ENCODE assay signal across 8 cellular contexts in the genomic region with DNA sequence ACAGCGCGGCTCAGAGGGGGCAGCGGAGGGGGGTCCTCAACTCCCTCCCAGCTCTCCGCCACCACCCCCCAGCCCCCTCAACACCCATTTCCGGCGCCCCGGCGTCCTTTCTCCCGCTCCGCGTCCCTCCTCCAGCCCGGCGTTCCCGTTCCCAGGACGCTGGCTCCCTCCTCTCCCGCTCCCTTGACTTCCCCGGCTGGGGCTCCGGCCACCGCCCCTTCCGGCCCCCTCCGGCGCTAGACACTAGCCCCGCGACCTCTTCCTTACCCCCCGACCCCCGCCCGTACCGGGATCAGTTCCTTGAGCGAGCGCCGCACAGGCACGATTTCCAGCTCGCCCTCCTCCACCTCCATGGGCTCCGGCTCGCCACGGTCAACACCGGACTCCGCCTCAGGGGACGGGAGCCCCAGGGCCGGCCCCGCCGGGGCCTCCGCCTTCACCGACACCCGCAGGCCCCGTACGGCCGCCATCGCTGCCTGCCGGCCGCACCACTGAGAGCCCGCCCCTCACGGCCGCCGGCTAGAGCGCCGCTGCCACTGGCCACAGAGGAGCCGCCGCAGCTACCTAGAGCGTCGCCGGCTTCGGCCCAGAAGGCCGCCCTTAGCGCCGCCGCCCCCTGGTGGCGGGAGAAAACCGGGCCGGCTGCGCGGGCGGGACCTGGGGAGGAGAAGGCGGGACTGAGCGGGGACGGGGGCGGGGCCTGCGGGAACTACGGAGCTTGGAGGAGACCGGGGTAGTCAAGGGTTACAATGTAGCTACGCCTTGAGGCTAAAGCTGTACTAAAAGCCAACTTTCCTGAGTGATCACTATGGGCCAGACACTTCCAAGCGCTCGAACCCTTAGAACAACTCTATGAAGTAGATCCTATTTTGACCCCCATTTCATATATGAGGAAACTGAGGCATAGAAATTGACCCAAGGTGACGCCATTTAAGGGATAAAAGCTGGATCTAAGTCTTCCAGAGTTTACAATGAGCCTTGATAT. TPM values are rescaled to one million over a fixed set of nuclear protein-coding genes. Genes with fewer than 3 reads are reported as not detected.
DNase-seq lines count a peak whose midpoint lies in the region; ATAC-seq and FAIRE-seq lines count a peak whose summit lies in the region.

A gene with protein sequence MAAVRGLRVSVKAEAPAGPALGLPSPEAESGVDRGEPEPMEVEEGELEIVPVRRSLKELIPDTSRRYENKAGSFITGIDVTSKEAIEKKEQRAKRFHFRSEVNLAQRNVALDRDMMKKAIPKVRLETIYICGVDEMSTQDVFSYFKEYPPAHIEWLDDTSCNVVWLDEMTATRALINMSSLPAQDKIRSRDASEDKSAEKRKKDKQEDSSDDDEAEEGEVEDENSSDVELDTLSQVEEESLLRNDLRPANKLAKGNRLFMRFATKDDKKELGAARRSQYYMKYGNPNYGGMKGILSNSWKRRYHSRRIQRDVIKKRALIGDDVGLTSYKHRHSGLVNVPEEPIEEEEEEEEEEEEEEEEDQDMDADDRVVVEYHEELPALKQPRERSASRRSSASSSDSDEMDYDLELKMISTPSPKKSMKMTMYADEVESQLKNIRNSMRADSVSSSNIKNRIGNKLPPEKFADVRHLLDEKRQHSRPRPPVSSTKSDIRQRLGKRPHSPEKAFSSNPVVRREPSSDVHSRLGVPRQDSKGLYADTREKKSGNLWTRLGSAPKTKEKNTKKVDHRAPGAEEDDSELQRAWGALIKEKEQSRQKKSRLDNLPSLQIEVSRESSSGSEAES (minus strand): TSS at position 493 of the 985 bp plus-strand sequence. CDS start 23 bp downstream, at position 470.

- CTCF ChIA-PET in activated CD8-positive, alpha-beta memory T cell treated with anti-CD3 and anti-CD28 coated beads, Interleukin-2, amount 10 ng/mL, durations not matched to agents 7 days and 5 days (lab: Charles Lee) = interaction anchor here (0.6 to 6.5 kb wide), 45 partner anchors 9 to 227 kb away, joined by 3 to 100 read pairs (median 5); a partner anchor contains a TSS

- DNase-seq in D341Med (ENCODE audit: low spot score) = peak; percentile 92
- DNase-seq in HTR-8/SVneo (ENCODE audit: insufficient read length, low spot score) = peak; percentile 93
- DNase-seq in NOMO-1 treated with dmso at 0.1 percent for 144 hours (lab: John Stamatoyannopoulos, UW; ENCODE audit: unreplicated experiment) = peak; percentile 90
- peak; percentile 92 for DNase-seq in activated CD8-positive, alpha-beta memory T cell treated with anti-CD3 and anti-CD28 coated beads, Interleukin-2, amount 10 ng/mL, durations not matched to agents 7 days and 5 days
- peak; percentile 98 for DNase-seq in mesenteric fat pad (ENCODE audit: low spot score)
- DNase-seq in stimulated activated CD8-positive, alpha-beta memory T cell treated with anti-CD3 and anti-CD28 coated beads, Interleukin-15, amount 100 ng/mL, for 24 hours (ENCODE audit: low read depth) = peak; percentile 84

- H3K27me3 ChIP-seq in endocrine pancreas (ENCODE audit: control insufficient read depth, insufficient read depth, low read length) = no peaks in the 10 kb centered on the region

- H3K9me3 Mint-ChIP-seq in activated CD8-positive, alpha-beta memory T cell treated with anti-CD3 and anti-CD28 coated beads, Interleukin-2, amount 10 ng/mL, durations not matched to agents 7 days and 5 days (ENCODE audit: low read depth) = no peaks in the 10 kb centered on the region

- peak within 1 kb of the TSS; percentile 82 for H3K4me3 ChIP-seq in endocrine pancreas (ENCODE audit: control insufficient read depth, insufficient read depth, low read length)

- no peaks in the 10 kb centered on the region for H3K4me1 ChIP-seq in endocrine pancreas (ENCODE audit: control insufficient read depth, insufficient read depth, low read length)

- H3K27ac Mint-ChIP-seq in activated CD8-positive, alpha-beta memory T cell treated with anti-CD3 and anti-CD28 coated beads, Interleukin-2, amount 10 ng/mL, durations not matched to agents 7 days and 5 days = peak within 1 kb of the TSS; percentile 94

- peak; percentile 81 for FAIRE-seq in HTR-8/SVneo (lab: Jason Lieb, UNC)

- peak; percentile 95 for ATAC-seq in GM21367 (IDR thresholded peaks at IDR 0.05; ENCODE audit: unreplicated experiment)
- ATAC-seq in activated CD8-positive, alpha-beta memory T cell treated with anti-CD3 and anti-CD28 coated beads, Interleukin-2, amount 10 ng/mL, durations not matched to agents 7 days and 5 days = peak; percentile 95

- peak within 1 kb of the TSS; percentile 98 for H3K4me3 Mint-ChIP-seq in activated CD8-positive, alpha-beta memory T cell treated with anti-CD3 and anti-CD28 coated beads, Interleukin-2, amount 10 ng/mL, durations not matched to agents 7 days and 5 days

- H3K36me3 ChIP-seq in endocrine pancreas (ENCODE audit: control insufficient read depth, insufficient read depth, low read length) = no peaks in the 10 kb centered on the region

- no peaks in the 10 kb centered on the region for H3K9me3 ChIP-seq in endocrine pancreas (ENCODE audit: control insufficient read depth, low read length)

- H3K9ac ChIP-seq in endocrine pancreas (ENCODE audit: control insufficient read depth, insufficient read depth, low read length) = peak within 1 kb of the TSS; percentile 90

- H3K36me3 Mint-ChIP-seq in activated CD8-positive, alpha-beta memory T cell treated with anti-CD3 and anti-CD28 coated beads, Interleukin-2, amount 10 ng/mL, durations not matched to agents 7 days and 5 days = peaks cover 16% of the 10 kb centered on the region

- H3K27me3 Mint-ChIP-seq in activated CD8-positive, alpha-beta memory T cell treated with anti-CD3 and anti-CD28 coated beads, Interleukin-2, amount 10 ng/mL, durations not matched to agents 7 days and 5 days = peaks cover 12% of the 10 kb centered on the region

- peaks cover 25% of the 10 kb centered on the region for H3K4me1 Mint-ChIP-seq in activated CD8-positive, alpha-beta memory T cell treated with anti-CD3 and anti-CD28 coated beads, Interleukin-2, amount 10 ng/mL, durations not matched to agents 7 days and 5 days

RNA-seq across cellular contexts. Expression of the gene that starts here (rescaled TPM):
- total RNA-seq in activated CD8-positive, alpha-beta memory T cell treated with anti-CD3 and anti-CD28 coated beads, Interleukin-2, amount 10 ng/mL, durations not matched to agents 7 days and 5 days = 10 to 100 TPM; 46.3 to 48.7 TPM
- total RNA-seq in mesenteric fat pad = 27.5 TPM

Comparison
In these comparisons a context has a peak if more than half of its experiments do, and no peak if none do; other contexts are left out.
1. Peak in every context shown above with its lines: DNase-seq, ATAC-seq and H3K4me3 ChIP-seq.